ENCODE assay signal across 26 cellular contexts in the genomic region with DNA sequence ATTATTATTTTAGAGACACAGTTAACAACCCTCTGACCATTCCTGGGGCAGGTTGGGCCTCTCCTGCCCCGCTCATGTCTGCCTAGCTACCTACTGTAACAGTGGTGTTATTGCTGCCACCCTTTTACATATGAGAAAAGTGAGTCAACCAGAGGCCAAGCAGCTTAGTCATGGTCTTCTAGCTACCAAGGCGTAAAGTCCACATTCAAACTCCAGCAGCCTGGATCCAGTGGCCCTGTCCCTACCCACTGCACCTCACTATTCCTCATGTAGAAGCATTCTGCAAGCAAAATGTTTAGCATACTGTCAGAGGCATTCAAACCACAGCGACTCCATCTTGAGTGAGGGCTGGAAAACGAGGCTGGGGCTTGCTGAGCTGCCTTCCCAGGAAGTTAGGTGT.
A peak's percentile ranks its signal among the peaks of the same experiment; 100 is the strongest.
DNase-seq lines count a peak whose midpoint lies in the region; FAIRE-seq and TF ChIP-seq lines count a peak whose summit lies in the region.
"Had no signal": no experiment of that assay in that cellular context is flagged by ENCODE, and none has a peak within 500 bp of the region (broad histone marks: within the 10 kb centered on the region; RNA-seq: fewer than 3 reads in every experiment).

No MANE protein-coding gene starts in this region.

- no peaks in the 10 kb centered on the region for H3K36me3 ChIP-seq in bronchial epithelial cell (ENCODE audit: control insufficient read depth, insufficient read depth, low read length)
- H3K36me3 ChIP-seq in vagina = no peaks in the 10 kb centered on the region
- H3K36me3 ChIP-seq: ovary had no signal

- H3K9me3 Mint-ChIP-seq in Calu3 (ENCODE audit: low read depth, unreplicated experiment) = peaks cover 3% of the 10 kb centered on the region
- H3K9me3 Mint-ChIP-seq: activated CD4-positive, alpha-beta T cell treated with anti-CD3 and anti-CD28 coated beads, Interleukin-2, amount 10 ng/mL, durations not matched to agents 7 days and 5 days; central memory CD8-positive, alpha-beta T cell; nephron progenitor cell; stimulated activated naive CD8-positive, alpha-beta T cell treated with anti-CD3 and anti-CD28 coated beads, Interleukin-15, Interleukin-2, amounts not matched to agents 100 ng/mL and 50 ng/mL, for 24 hours; T-helper 2 cell treated with Interferon-gamma antibody and Interleukin-4, amounts not matched to agents 5 μg/mL and 100 μg/mL, for 36 hours had no signal

- H3K4me3 ChIP-seq in bronchial epithelial cell (ENCODE audit: low read depth, low read length) (no peak overlapping the region), vagina (no peak overlapping the region)
- H3K4me3 ChIP-seq: K562, ovary had no signal

- FAIRE-seq in bronchial epithelial cell (lab: Jason Lieb, UNC) = no peak
- FAIRE-seq: astrocyte, D721Med, endothelial cell of umbilical vein, K562 had no signal

- peaks cover 33% of the 10 kb centered on the region for H3K4me1 Mint-ChIP-seq in Calu3 (ENCODE audit: low read depth, unreplicated experiment)
- H3K4me1 Mint-ChIP-seq: activated CD4-positive, alpha-beta T cell treated with anti-CD3 and anti-CD28 coated beads, Interleukin-2, amount 10 ng/mL, durations not matched to agents 7 days and 5 days had no signal

- no TSS peak for BruUV-seq in Calu3 (replicated peaks; lab: Mats Ljungman, UMichigan)

- H3K9me3 ChIP-seq in vagina = no peaks in the 10 kb centered on the region
- H3K9me3 ChIP-seq: ovary had no signal

- H3K27me3 Mint-ChIP-seq in Calu3 (ENCODE audit: unreplicated experiment) = no peaks in the 10 kb centered on the region
- H3K27me3 Mint-ChIP-seq: central memory CD8-positive, alpha-beta T cell had no signal

- intact Hi-C loops in Calu3 (cut with micrococcal nuclease; ENCODE audit: unreplicated experiment) (no loop called here), vagina (cut with DNase I) (no loop called here)

- peaks cover 4% of the 10 kb centered on the region for H3K36me3 Mint-ChIP-seq in Calu3 (ENCODE audit: insufficient read depth, unreplicated experiment)
- H3K36me3 Mint-ChIP-seq: activated naive CD8-positive, alpha-beta T cell had no signal

- TF ChIP-seq CTCF in Calu3 (IDR thresholded peaks at IDR 0.05; ENCODE audit: unreplicated experiment) = no peak
- no peak for TF ChIP-seq CTCF in bronchial epithelial cell (IDR thresholded peaks at IDR 0.05; ENCODE audit: insufficient read depth, low read length, severe bottlenecking)
- TF ChIP-seq CTCF in vagina (IDR thresholded peaks at IDR 0.05) = no peak

- DNase-seq in Calu3 (peak; percentile 45), M059J (ENCODE audit: low read depth) (peak; percentile 71), bronchial epithelial cell (ENCODE audit: low read depth) (peak; percentile 8), kidney tubule cell (ENCODE audit: low spot score) (peak; percentile 97), vagina (ENCODE audit: extremely low spot score in 2 of 2) (no peak), SIG-M5 treated with dmso at 0.1 percent for 504 hours (lab: John Stamatoyannopoulos, UW; ENCODE audit: unreplicated experiment) (no peak), activated T-cell treated with anti-CD3 and anti-CD28 coated beads for 4 hours (no peak), NCI-H128 (lab: John Stamatoyannopoulos, UW; ENCODE audit: unreplicated experiment) (no peak)
- DNase-seq: activated CD4-positive, alpha-beta T cell treated with anti-CD3 and anti-CD28 coated beads, Interleukin-2, amount 10 ng/mL, durations not matched to agents 7 days and 5 days; C1 segment of cervical spinal cord; glutamatergic neuron; NCI-H1694; NCI-H2171; NCI-H524; nephron progenitor cell; NK-92 treated with Interleukin-12 subunit alpha and Interleukin-12 subunit beta, amount 100 ng/mL, for 24 hours; ovary; RPMI8226 had no signal

- no peak for TF ChIP-seq POLR2A in vagina (IDR thresholded peaks at IDR 0.05)

- H3K4me1 ChIP-seq in vagina = no peaks in the 10 kb centered on the region

- peak overlapping the region; percentile 6 for H3K4me3 Mint-ChIP-seq in Calu3 (ENCODE audit: low read depth, unreplicated experiment)
- H3K4me3 Mint-ChIP-seq: activated CD4-positive, alpha-beta T cell treated with anti-CD3 and anti-CD28 coated beads, Interleukin-2, amount 10 ng/mL, durations not matched to agents 7 days and 5 days; activated naive CD8-positive, alpha-beta T cell; central memory CD8-positive, alpha-beta T cell; nephron progenitor cell; stimulated activated naive CD8-positive, alpha-beta T cell treated with anti-CD3 and anti-CD28 coated beads, Interleukin-15, Interleukin-2, amounts not matched to agents 100 ng/mL and 50 ng/mL, for 24 hours; T-helper 2 cell treated with Interferon-gamma antibody and Interleukin-4, amounts not matched to agents 5 μg/mL and 100 μg/mL, for 36 hours had no signal

- H3K27ac ChIP-seq in vagina = no peak overlapping the region
- H3K27ac ChIP-seq: ovary had no signal

- H3K27ac Mint-ChIP-seq in Calu3 (ENCODE audit: unreplicated experiment) = peak overlapping the region; percentile 25
- H3K27ac Mint-ChIP-seq: activated CD4-positive, alpha-beta T cell treated with anti-CD3 and anti-CD28 coated beads, Interleukin-2, amount 10 ng/mL, durations not matched to agents 7 days and 5 days; activated naive CD8-positive, alpha-beta T cell; nephron progenitor cell; stimulated activated naive CD8-positive, alpha-beta T cell treated with anti-CD3 and anti-CD28 coated beads, Interleukin-15, Interleukin-2, amounts not matched to agents 100 ng/mL and 50 ng/mL, for 24 hours; T-helper 2 cell treated with Interferon-gamma antibody and Interleukin-4, amounts not matched to agents 5 μg/mL and 100 μg/mL, for 36 hours had no signal

- no peaks in the 10 kb centered on the region for H3K27me3 ChIP-seq in bronchial epithelial cell (ENCODE audit: control insufficient read depth, insufficient read depth, low read length)
- H3K27me3 ChIP-seq in vagina = no peaks in the 10 kb centered on the region
- H3K27me3 ChIP-seq: ovary had no signal

- CTCF ChIA-PET in Calu3 (lab: Charles Lee) = interaction anchor here (0.7 kb wide), 1 partner anchor 250 kb away, joined by 3 read pairs; no protein-coding TSS in a partner anchor

Comparison
In these comparisons a context has a peak if more than half of its experiments do, and no peak if none do; other contexts are left out.
1. DNase-seq: peak in Calu3 (single experiment), M059J (single experiment), bronchial epithelial cell (single experiment) and kidney tubule cell (single experiment); none in vagina (0 of 2), SIG-M5 treated with dmso at 0.1 percent for 504 hours (single experiment), activated T-cell treated with anti-CD3 and anti-CD28 coated beads for 4 hours (single experiment) and NCI-H128 (single experiment).